ENCODE assay signal across 7 cellular contexts in genomic region chr9:4284925-4285324, GRCh38. TPM values are rescaled to one million over a fixed set of nuclear protein-coding genes. Genes with fewer than 3 reads are reported as not detected.
"Had no signal": no experiment of that assay in that cellular context is flagged by ENCODE, and none has a peak within 500 bp of the region (broad histone marks: within the 10 kb centered on the region; RNA-seq: fewer than 3 reads in every experiment).

No MANE protein-coding gene starts in this region.

- ATAC-seq: K562 had no signal

- H3K27ac ChIP-seq: HL-60, KMS-11 had no signal

- FAIRE-seq: HTR-8/SVneo, K562 had no signal

- H3K4me2 ChIP-seq: KMS-11 had no signal

- H3K4me3 ChIP-seq: K562 had no signal

- DNase-seq: KBM-7, KG1 had no signal

- H3K9ac ChIP-seq: KMS-11 had no signal

RNA-seq across cellular contexts. Expression of gene GLIS3, which starts 14.9 kb away (rescaled TPM):
- polyA plus RNA-seq: IgD-negative memory B cell had no signal
